In genomic region chr5:57173026-57173317, GRCh38 we compare ENCODE assay signal across 8 cellular contexts. TPM values are rescaled to one million over a fixed set of nuclear protein-coding genes. Genes with fewer than 3 reads are reported as not detected.
A peak's percentile ranks its signal among the peaks of the same experiment; 100 is the strongest.
DNase-seq lines count a peak whose midpoint lies in the region; ATAC-seq and TF ChIP-seq lines count a peak whose summit lies in the region.

No MANE protein-coding gene starts in this region.

- H3K27me3 Mint-ChIP-seq in activated CD4-positive, alpha-beta T cell treated with anti-CD3 and anti-CD28 coated beads, Interleukin-2, amount 10 ng/mL, durations not matched to agents 7 days and 5 days: no peaks in the 10 kb centered on the region

- POLR2A ChIA-PET in activated CD4-positive, alpha-beta T cell treated with anti-CD3 and anti-CD28 coated beads, Interleukin-2, amount 10 ng/mL, durations not matched to agents 7 days and 5 days (lab: Charles Lee): no interaction called here

- H3K4me3 ChIP-seq in adrenal gland (peak overlapping the region; percentile 34 to 89 (median 66)), left lung (peak overlapping the region; percentile 62 to 91), thymus (ENCODE audit: low read length) (peak overlapping the region; percentile 95)

- intact Hi-C loops in adrenal gland (cut with DNase I): no loop called here
- intact Hi-C loops in left lung (cut with DNase I): no loop called here

- peak in 1 of 2 donors; percentile 68 for TF ChIP-seq POLR2A in adrenal gland (IDR thresholded peaks at IDR 0.05)

- H3K9me3 ChIP-seq in adrenal gland (replicated peaks in 1 of 3): no peaks in the 10 kb centered on the region
- no peaks in the 10 kb centered on the region for H3K9me3 ChIP-seq in left lung
- no peaks in the 10 kb centered on the region for H3K9me3 ChIP-seq in thymus (ENCODE audit: control insufficient read depth)

- CTCF ChIA-PET in activated CD4-positive, alpha-beta T cell treated with anti-CD3 and anti-CD28 coated beads, Interleukin-2, amount 10 ng/mL, durations not matched to agents 7 days and 5 days (lab: Charles Lee): interaction anchor here (1.2 kb wide), 1 partner anchor 10 kb away, joined by 3 read pairs; no protein-coding TSS in a partner anchor

- peak overlapping the region; percentile 99 for H3K4me3 Mint-ChIP-seq in activated CD4-positive, alpha-beta T cell treated with anti-CD3 and anti-CD28 coated beads, Interleukin-2, amount 10 ng/mL, durations not matched to agents 7 days and 5 days

- no peak for ATAC-seq in left lung

- no peak for DNase-seq in activated CD4-positive, alpha-beta T cell treated with anti-CD3 and anti-CD28 coated beads, Interleukin-2, amount 10 ng/mL, durations not matched to agents 7 days and 5 days
- DNase-seq in activated CD4-positive, alpha-beta T cell treated with anti-CD3 and anti-CD28 coated beads, Interleukin-2, amount 50 U/mL, for 1 hour: no peak
- DNase-seq in adrenal gland (peak in 2 of 7 donors; percentile 72 to 84), left lung (peak in 1 of 2 donors; percentile 77), GF-D8 (lab: John Stamatoyannopoulos, UW) (no peak), AG08396 (ENCODE audit: low spot score) (no peak), cerebellar nuclear complex (lab: John Stamatoyannopoulos, UW) (no peak)

- H3K4me1 ChIP-seq in adrenal gland (replicated peaks in 1 of 2): peaks cover 7 to 27% of the 10 kb centered on the region in 2 donors
- H3K4me1 ChIP-seq in left lung: peaks cover 10 to 44% of the 10 kb centered on the region in 2 donors
- H3K4me1 ChIP-seq in thymus (ENCODE audit: control insufficient read depth, insufficient read depth, low read length): peaks cover 4% of the 10 kb centered on the region

- no peaks in the 10 kb centered on the region for H3K27me3 ChIP-seq in adrenal gland
- H3K27me3 ChIP-seq in left lung: no peaks in the 10 kb centered on the region
- H3K27me3 ChIP-seq in thymus (ENCODE audit: control insufficient read depth, insufficient read depth): no peaks in the 10 kb centered on the region

- WGBS in adrenal gland, 4 donors: 0 to 2% (median 1%) methylated on average over 10 to 17 of the region's 17 CpGs
- 1% methylated on average over 17 of the region's 17 CpGs for WGBS in thymus

- TF ChIP-seq CTCF in adrenal gland (IDR thresholded peaks at IDR 0.05) (peak in 1 of 6 experiments; percentile 3), left lung (IDR thresholded peaks at IDR 0.05) (no peak)

- H3K4me1 Mint-ChIP-seq in activated CD4-positive, alpha-beta T cell treated with anti-CD3 and anti-CD28 coated beads, Interleukin-2, amount 10 ng/mL, durations not matched to agents 7 days and 5 days: peaks cover 23% of the 10 kb centered on the region

- H3K27ac Mint-ChIP-seq in activated CD4-positive, alpha-beta T cell treated with anti-CD3 and anti-CD28 coated beads, Interleukin-2, amount 10 ng/mL, durations not matched to agents 7 days and 5 days: peak overlapping the region; percentile 99

- no peaks in the 10 kb centered on the region for H3K9me3 Mint-ChIP-seq in activated CD4-positive, alpha-beta T cell treated with anti-CD3 and anti-CD28 coated beads, Interleukin-2, amount 10 ng/mL, durations not matched to agents 7 days and 5 days

- H3K36me3 Mint-ChIP-seq in activated CD4-positive, alpha-beta T cell treated with anti-CD3 and anti-CD28 coated beads, Interleukin-2, amount 10 ng/mL, durations not matched to agents 7 days and 5 days (ENCODE audit: low read depth): peaks cover 32% of the 10 kb centered on the region

- no peaks in the 10 kb centered on the region for H3K36me3 ChIP-seq in adrenal gland (replicated peaks in 1 of 2)
- H3K36me3 ChIP-seq in left lung: peaks cover 0 to 6% of the 10 kb centered on the region in 2 donors
- H3K36me3 ChIP-seq in thymus (ENCODE audit: control insufficient read depth, insufficient read depth): peaks cover 3% of the 10 kb centered on the region

- H3K27ac ChIP-seq in adrenal gland: peak overlapping the region; percentile 97 to 100 (median 99)
- H3K27ac ChIP-seq in left lung: peak overlapping the region; percentile 99 to 100
- peak overlapping the region; percentile 99 for H3K27ac ChIP-seq in thymus (ENCODE audit: low read depth)

RNA-seq across cellular contexts. Expression of gene GPBP1, which starts 0.9 kb away (rescaled TPM):
- total RNA-seq in activated CD4-positive, alpha-beta T cell treated with anti-CD3 and anti-CD28 coated beads, Interleukin-2, amount 10 ng/mL, durations not matched to agents 7 days and 5 days: 100 to 1,000 TPM in 1 of 2 experiments, 10 to 100 TPM in 1; 86.4 to 104 TPM
- 100 to 1,000 TPM in 1 of 8 donors, 10 to 100 TPM in 7; 38.7 to 103 (median 74.8) TPM for total RNA-seq in adrenal gland
- polyA plus RNA-seq in adrenal gland: 100 to 1,000 TPM in 1 of 3 donors, 10 to 100 TPM in 2; 60.9 to 115 (median 92.6) TPM
- 10 to 100 TPM; 55.3 to 59.6 TPM for total RNA-seq in left lung
- 149 TPM for polyA plus RNA-seq in thymus
